Comparison of ENCODE assay signal across 19 cellular contexts in genomic region chr17:1873418-1873817, GRCh38. TPM values are rescaled to one million over a fixed set of nuclear protein-coding genes. Genes with fewer than 3 reads are reported as not detected.
A peak's percentile ranks its signal among the peaks of the same experiment; 100 is the strongest.
DNase-seq lines count a peak whose midpoint lies in the region; ATAC-seq lines count a peak whose summit lies in the region.
"Had no signal": no experiment of that assay in that cellular context is flagged by ENCODE, and none has a peak within 500 bp of the region (broad histone marks: within the 10 kb centered on the region; RNA-seq: fewer than 3 reads in every experiment).

No MANE protein-coding gene starts in this region.

- H3K27me3 Mint-ChIP-seq in CD4-positive, CD25-positive, alpha-beta regulatory T cell, result peaks cover 4% of the 10 kb centered on the region
- H3K27me3 Mint-ChIP-seq in CD8-positive, alpha-beta memory T cell, result peaks cover 0 to 1% of the 10 kb centered on the region in 2 donors
- no peaks in the 10 kb centered on the region for H3K27me3 Mint-ChIP-seq in activated CD8-positive, alpha-beta T cell treated with anti-CD3 and anti-CD28 coated beads, Interleukin-2, amount 10 ng/mL, durations not matched to agents 7 days and 5 days (ENCODE audit: low read depth)

- H3K9me3 Mint-ChIP-seq in CD4-positive, CD25-positive, alpha-beta regulatory T cell, result no peaks in the 10 kb centered on the region
- no peaks in the 10 kb centered on the region for H3K9me3 Mint-ChIP-seq in CD8-positive, alpha-beta memory T cell
- H3K9me3 Mint-ChIP-seq in activated CD8-positive, alpha-beta T cell treated with anti-CD3 and anti-CD28 coated beads, Interleukin-2, amount 10 ng/mL, durations not matched to agents 7 days and 5 days (ENCODE audit: insufficient read depth), result no peaks in the 10 kb centered on the region
- H3K9me3 Mint-ChIP-seq: mesothelial cell of epicardium, neural progenitor cell had no signal

- no peaks in the 10 kb centered on the region for H3K27me3 ChIP-seq in CD4-positive, CD25-positive, alpha-beta regulatory T cell (ENCODE audit: control insufficient read depth, insufficient read depth, low read length)
- H3K27me3 ChIP-seq in CD8-positive, alpha-beta memory T cell (ENCODE audit: insufficient read depth, low read length, poor library complexity, severe bottlenecking), result no peaks in the 10 kb centered on the region
- no peaks in the 10 kb centered on the region for H3K27me3 ChIP-seq in effector memory CD4-positive, alpha-beta T cell (replicated peaks; ENCODE audit: control insufficient read depth, insufficient read depth, low read length, poor library complexity, severe bottlenecking)
- H3K27me3 ChIP-seq: neural progenitor cell, spleen, testis had no signal

- H3K27ac Mint-ChIP-seq in CD4-positive, CD25-positive, alpha-beta regulatory T cell, result peak overlapping the region; percentile 84 to 98 (median 91)
- peak overlapping the region in 6 of 8 donors; percentile 63 to 96 (median 80) for H3K27ac Mint-ChIP-seq in CD8-positive, alpha-beta memory T cell
- H3K27ac Mint-ChIP-seq in activated CD8-positive, alpha-beta T cell treated with anti-CD3 and anti-CD28 coated beads, Interleukin-2, amount 10 ng/mL, durations not matched to agents 7 days and 5 days, result peak overlapping the region; percentile 82
- H3K27ac Mint-ChIP-seq: mesothelial cell of epicardium, neural progenitor cell had no signal

- peak overlapping the region; percentile 87 for H3K27ac ChIP-seq in CD4-positive, CD25-positive, alpha-beta regulatory T cell (ENCODE audit: insufficient read depth, low read length, poor library complexity, severe bottlenecking)
- H3K27ac ChIP-seq in CD8-positive, alpha-beta memory T cell (ENCODE audit: low read depth, low read length), result no peak overlapping the region
- peak overlapping the region; percentile 82 for H3K27ac ChIP-seq in effector memory CD4-positive, alpha-beta T cell (ENCODE audit: insufficient read depth, low read length, poor library complexity, severe bottlenecking)
- H3K27ac ChIP-seq: GM23248, neural progenitor cell, spleen, testis had no signal

- peaks cover 57% of the 10 kb centered on the region for H3K4me1 ChIP-seq in CD4-positive, CD25-positive, alpha-beta regulatory T cell (ENCODE audit: control insufficient read depth, insufficient read depth, low read length, poor library complexity, severe bottlenecking)
- peaks cover 45% of the 10 kb centered on the region for H3K4me1 ChIP-seq in CD8-positive, alpha-beta memory T cell (ENCODE audit: insufficient read depth, low read length)
- H3K4me1 ChIP-seq in effector memory CD4-positive, alpha-beta T cell (ENCODE audit: control insufficient read depth, insufficient read depth, low read length, poor library complexity, severe bottlenecking), result peaks cover 37% of the 10 kb centered on the region
- H3K4me1 ChIP-seq: neural progenitor cell, testis had no signal

- H3K9me3 ChIP-seq in CD4-positive, CD25-positive, alpha-beta regulatory T cell (ENCODE audit: control insufficient read depth in 2 of 2, low read length in 2 of 2), result no peaks in the 10 kb centered on the region
- H3K9me3 ChIP-seq in CD8-positive, alpha-beta memory T cell (ENCODE audit: low read length), result no peaks in the 10 kb centered on the region
- no peaks in the 10 kb centered on the region for H3K9me3 ChIP-seq in effector memory CD4-positive, alpha-beta T cell (ENCODE audit: control insufficient read depth, low read length)
- H3K9me3 ChIP-seq: spleen, testis had no signal

- H3K4me3 Mint-ChIP-seq in CD4-positive, CD25-positive, alpha-beta regulatory T cell, result peak overlapping the region; percentile 74 to 89 (median 80)
- H3K4me3 Mint-ChIP-seq in CD8-positive, alpha-beta memory T cell, result peak overlapping the region in 3 of 7 donors; percentile 45 to 53 (median 48)
- peak overlapping the region; percentile 52 for H3K4me3 Mint-ChIP-seq in activated CD8-positive, alpha-beta T cell treated with anti-CD3 and anti-CD28 coated beads, Interleukin-2, amount 10 ng/mL, durations not matched to agents 7 days and 5 days
- H3K4me3 Mint-ChIP-seq: mesothelial cell of epicardium, neural progenitor cell had no signal

- H3K4me3 ChIP-seq in CD4-positive, CD25-positive, alpha-beta regulatory T cell (ENCODE audit: low read depth, low read length), result peak overlapping the region; percentile 83
- no peak overlapping the region for H3K4me3 ChIP-seq in CD8-positive, alpha-beta memory T cell (ENCODE audit: low read length)
- H3K4me3 ChIP-seq in effector memory CD4-positive, alpha-beta T cell (ENCODE audit: insufficient read depth, low read depth, low read length, poor library complexity, severe bottlenecking), result no peak overlapping the region
- H3K4me3 ChIP-seq: GM23248, neural progenitor cell, spleen, testis had no signal

- POLR2A ChIA-PET in CD8-positive, alpha-beta memory T cell (lab: Charles Lee), result no interaction called here
- POLR2A ChIA-PET in activated CD8-positive, alpha-beta T cell treated with anti-CD3 and anti-CD28 coated beads, Interleukin-2, amount 10 ng/mL, durations not matched to agents 7 days and 5 days (lab: Charles Lee), result no interaction called here

- ATAC-seq in CD4-positive, CD25-positive, alpha-beta regulatory T cell (ENCODE audit: low read depth in 2 of 2), result peak; percentile 73 to 79
- peak; percentile 14 for ATAC-seq in activated CD8-positive, alpha-beta T cell treated with anti-CD3 and anti-CD28 coated beads, Interleukin-2, amount 10 ng/mL, durations not matched to agents 7 days and 5 days
- no peak for ATAC-seq in HG02588 (IDR thresholded peaks at IDR 0.05; ENCODE audit: unreplicated experiment)
- no peak for ATAC-seq in GM19452 (IDR thresholded peaks at IDR 0.05; ENCODE audit: unreplicated experiment)
- ATAC-seq in HG02981 (IDR thresholded peaks at IDR 0.05; ENCODE audit: unreplicated experiment), result no peak
- ATAC-seq: left colon had no signal

- peak in 2 of 3 donors; percentile 35 to 91 for DNase-seq in CD4-positive, CD25-positive, alpha-beta regulatory T cell
- DNase-seq in CD8-positive, alpha-beta memory T cell, result peak in 1 of 5 donors; percentile 18
- peak; percentile 33 for DNase-seq in activated CD8-positive, alpha-beta T cell treated with anti-CD3 and anti-CD28 coated beads, Interleukin-2, amount 10 ng/mL, durations not matched to agents 7 days and 5 days
- DNase-seq in effector memory CD4-positive, alpha-beta T cell, result no peak
- DNase-seq: activated CD4-positive, alpha-beta T cell treated with anti-CD3 and anti-CD28 coated beads for 4 hours; DND-41; GM23248; left colon; NCI-H1092 treated with DMSO at 0.1 percent for 48 hours; NCI-H2029 treated with DMSO at 0.1 percent for 48 hours; NCI-H446 treated with DMSO at 0.1 percent for 48 hours; spleen; stimulated activated CD8-positive, alpha-beta memory T cell treated with anti-CD3 and anti-CD28 coated beads, Interleukin-4, amount 100 ng/mL, for 48 hours; testis had no signal

- peaks cover 28 to 69% (median 47%) of the 10 kb centered on the region in 4 donors for H3K4me1 Mint-ChIP-seq in CD4-positive, CD25-positive, alpha-beta regulatory T cell
- peaks cover 41 to 51% (median 43%) of the 10 kb centered on the region in 3 donors for H3K4me1 Mint-ChIP-seq in CD8-positive, alpha-beta memory T cell
- peaks cover 64% of the 10 kb centered on the region for H3K4me1 Mint-ChIP-seq in activated CD8-positive, alpha-beta T cell treated with anti-CD3 and anti-CD28 coated beads, Interleukin-2, amount 10 ng/mL, durations not matched to agents 7 days and 5 days (ENCODE audit: low read depth)
- H3K4me1 Mint-ChIP-seq: mesothelial cell of epicardium, neural progenitor cell had no signal

- H3K36me3 Mint-ChIP-seq in CD4-positive, CD25-positive, alpha-beta regulatory T cell, result peaks cover 36% of the 10 kb centered on the region
- peaks cover 16 to 59% (median 16%) of the 10 kb centered on the region in 3 donors for H3K36me3 Mint-ChIP-seq in CD8-positive, alpha-beta memory T cell
- H3K36me3 Mint-ChIP-seq in activated CD8-positive, alpha-beta T cell treated with anti-CD3 and anti-CD28 coated beads, Interleukin-2, amount 10 ng/mL, durations not matched to agents 7 days and 5 days (ENCODE audit: low read depth), result peaks cover 70% of the 10 kb centered on the region

- H3K36me3 ChIP-seq in CD4-positive, CD25-positive, alpha-beta regulatory T cell (ENCODE audit: control insufficient read depth, insufficient read depth, low read length), result peaks cover 35% of the 10 kb centered on the region
- H3K36me3 ChIP-seq in CD8-positive, alpha-beta memory T cell (ENCODE audit: insufficient read depth, low read length), result peaks cover 27% of the 10 kb centered on the region
- H3K36me3 ChIP-seq in effector memory CD4-positive, alpha-beta T cell (ENCODE audit: control insufficient read depth, insufficient read depth, low read length), result peaks cover 25% of the 10 kb centered on the region

- CTCF ChIA-PET in CD8-positive, alpha-beta memory T cell (lab: Charles Lee), result no interaction called here
- CTCF ChIA-PET in activated CD8-positive, alpha-beta T cell treated with anti-CD3 and anti-CD28 coated beads, Interleukin-2, amount 10 ng/mL, durations not matched to agents 7 days and 5 days (lab: Charles Lee), result no interaction called here

RNA-seq across cellular contexts. Expression of gene RPA1, which starts 43.6 kb away (rescaled TPM):
- total RNA-seq in CD4-positive, CD25-positive, alpha-beta regulatory T cell, result 66.3 TPM
- 10 to 100 TPM; 69.7 to 94.5 (median 81.7) TPM for polyA plus RNA-seq in CD4-positive, CD25-positive, alpha-beta regulatory T cell
- total RNA-seq in CD8-positive, alpha-beta memory T cell, result 100 to 1,000 TPM; 168 to 192 TPM
- polyA plus RNA-seq in CD8-positive, alpha-beta memory T cell, result 92.3 TPM
- 100 to 1,000 TPM; 314 to 325 TPM for total RNA-seq in activated CD8-positive, alpha-beta T cell treated with anti-CD3 and anti-CD28 coated beads, Interleukin-2, amount 10 ng/mL, durations not matched to agents 7 days and 5 days

RNA-seq across cellular contexts. Expression of gene SMYD4, which starts 43.7 kb away (rescaled TPM):
- total RNA-seq in CD4-positive, CD25-positive, alpha-beta regulatory T cell, result 25.8 TPM
- 10 to 100 TPM in 3 of 4 donors, 1 to 10 TPM in 1; 7.2 to 12.5 (median 12.2) TPM for polyA plus RNA-seq in CD4-positive, CD25-positive, alpha-beta regulatory T cell
- 10 to 100 TPM; 18.7 to 20.1 TPM for total RNA-seq in CD8-positive, alpha-beta memory T cell
- 16.4 TPM for polyA plus RNA-seq in CD8-positive, alpha-beta memory T cell
- total RNA-seq in activated CD8-positive, alpha-beta T cell treated with anti-CD3 and anti-CD28 coated beads, Interleukin-2, amount 10 ng/mL, durations not matched to agents 7 days and 5 days, result 10 to 100 TPM; 40.3 to 41.7 TPM

Comparison
In these comparisons a context has a peak if more than half of its experiments do, and no peak if none do; other contexts are left out.
1. ATAC-seq: peak in CD4-positive, CD25-positive, alpha-beta regulatory T cell (2 of 2) and activated CD8-positive, alpha-beta T cell treated with anti-CD3 and anti-CD28 coated beads, Interleukin-2, amount 10 ng/mL, durations not matched to agents 7 days and 5 days (single experiment); none in HG02588 (single experiment), GM19452 (single experiment) and HG02981 (single experiment).
2. DNase-seq: peak in CD4-positive, CD25-positive, alpha-beta regulatory T cell (2 of 3) and activated CD8-positive, alpha-beta T cell treated with anti-CD3 and anti-CD28 coated beads, Interleukin-2, amount 10 ng/mL, durations not matched to agents 7 days and 5 days (single experiment); none in effector memory CD4-positive, alpha-beta T cell (0 of 3).
3. Peak in every context shown above with its lines, with median percentiles within 50 percentile points of each other: H3K27ac Mint-ChIP-seq.